26 cellular contexts compared by ENCODE assay signal in the genomic region with DNA sequence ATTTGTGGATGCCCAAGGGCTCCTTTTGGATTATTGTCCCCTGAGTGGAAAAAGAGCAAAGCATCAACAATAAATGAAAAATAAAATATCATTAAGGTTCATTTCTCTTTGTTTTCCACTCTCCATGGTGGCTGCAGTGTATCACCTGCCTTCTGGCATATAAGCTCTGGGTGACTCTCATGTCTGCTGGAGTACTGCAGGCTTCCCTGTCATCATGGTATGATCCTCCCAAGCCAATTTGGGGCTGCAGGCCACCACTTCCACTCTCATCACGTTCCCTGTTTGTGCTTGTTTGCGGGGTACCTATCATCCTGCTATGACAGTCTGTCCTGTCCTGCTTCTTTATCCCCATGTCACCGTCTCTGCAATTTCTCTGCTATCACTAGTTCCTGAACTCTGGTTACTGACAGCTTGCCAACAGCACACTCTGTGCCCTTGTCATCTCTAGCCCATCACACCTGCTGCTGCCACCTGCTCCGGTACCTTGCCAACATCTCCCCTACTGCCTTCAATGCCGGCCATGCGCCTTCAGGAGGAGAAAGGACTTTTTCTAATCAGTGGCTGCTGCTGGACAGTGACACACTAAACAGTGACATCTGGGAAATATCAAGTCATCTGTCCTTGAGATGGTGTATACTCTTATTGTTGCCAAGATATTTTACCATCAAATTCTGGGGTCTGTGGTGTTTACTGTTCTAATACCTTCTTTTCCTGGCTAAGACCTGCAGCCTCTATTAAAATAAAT. TPM values are rescaled to one million over a fixed set of nuclear protein-coding genes. Genes with fewer than 3 reads are reported as not detected.
A peak's percentile ranks its signal among the peaks of the same experiment; 100 is the strongest.
DNase-seq lines count a peak whose midpoint lies in the region; ATAC-seq and TF ChIP-seq lines count a peak whose summit lies in the region.
"Had no signal": no experiment of that assay in that cellular context is flagged by ENCODE, and none has a peak within 500 bp of the region (broad histone marks: within the 10 kb centered on the region; RNA-seq: fewer than 3 reads in every experiment).

No MANE protein-coding gene starts in this region.

- peaks cover 2% of the 10 kb centered on the region for H3K27me3 Mint-ChIP-seq in Caco-2 (ENCODE audit: insufficient read depth, unreplicated experiment)

- H3K9me3 ChIP-seq in Caco-2: no peaks in the 10 kb centered on the region
- H3K9me3 ChIP-seq: BE2C, neutrophil, sigmoid colon had no signal

- no peaks in the 10 kb centered on the region for H3K27me3 ChIP-seq in Caco-2 (replicated peaks; ENCODE audit: control insufficient read depth, insufficient read depth, low read length)
- H3K27me3 ChIP-seq: neutrophil, sigmoid colon had no signal

- CTCF ChIA-PET in Caco-2 (lab: Charles Lee): no interaction called here

- H3K27ac Mint-ChIP-seq in Caco-2 (ENCODE audit: unreplicated experiment): no peak overlapping the region
- H3K27ac Mint-ChIP-seq: activated CD4-positive, alpha-beta T cell treated with anti-CD3 and anti-CD28 coated beads, Interleukin-2, amount 10 ng/mL, durations not matched to agents 7 days and 5 days; activated T-cell treated with anti-CD3 and anti-CD28 coated beads, Interleukin-2, amount 50 U/mL, for 24 hours; HFFc6; progenitor cell of endocrine pancreas; stimulated activated memory B cell treated with anti-CD40 and anti-IgM and Interleukin-4, amounts not matched to agents 10 μg/mL and 1 μg/mL and 100 μg/mL, for 72 hours had no signal

- H3K4me1 ChIP-seq in Caco-2: no peaks in the 10 kb centered on the region
- H3K4me1 ChIP-seq: BE2C had no signal

- no peaks in the 10 kb centered on the region for H3K9me3 Mint-ChIP-seq in Caco-2 (ENCODE audit: unreplicated experiment)
- H3K9me3 Mint-ChIP-seq: activated CD4-positive, alpha-beta T cell treated with anti-CD3 and anti-CD28 coated beads, Interleukin-2, amount 10 ng/mL, durations not matched to agents 7 days and 5 days; activated T-cell treated with anti-CD3 and anti-CD28 coated beads, Interleukin-2, amount 50 U/mL, for 24 hours; HFFc6; stimulated activated memory B cell treated with anti-CD40 and anti-IgM and Interleukin-4, amounts not matched to agents 10 μg/mL and 1 μg/mL and 100 μg/mL, for 72 hours had no signal

- DNase-seq in Right ventricle myocardium inferior (ENCODE audit: missing footprints) (no peak), cardiac septum (ENCODE audit: low spot score) (no peak), NCI-H146 treated with DMSO at 0.1 percent for 48 hours (lab: John Stamatoyannopoulos, UW; ENCODE audit: unreplicated experiment) (peak; percentile 63), NCI-H345 (lab: John Stamatoyannopoulos, UW) (peak; percentile 46), cerebellum (ENCODE audit: low spot score) (peak; percentile 80), Caco-2 (no peak), LoVo (ENCODE audit: low spot score) (no peak)
- DNase-seq: ACHN; activated CD4-positive, alpha-beta T cell treated with anti-CD3 and anti-CD28 coated beads, Interleukin-2, amount 10 ng/mL, durations not matched to agents 7 days and 5 days; activated gamma-delta T cell treated with Interleukin-2 at 50 U/mL for 16 hours; activated T-cell treated with anti-CD3 and anti-CD28 coated beads, Interleukin-2, amount 50 U/mL, for 24 hours; BE2C; GM23248; HFFc6; KG1; MM.1S; NCI-H82; sigmoid colon; stimulated activated CD4-positive, alpha-beta T cell treated with anti-CD3 and anti-CD28 coated beads, Interleukin-4, amount 100 ng/mL, for 4 hours had no signal

- intact Hi-C loops in Right ventricle myocardium inferior (cut with DNase I) (no loop called here), cardiac septum (cut with DNase I) (no loop called here), Caco-2 (cut with micrococcal nuclease; ENCODE audit: unreplicated experiment) (no loop called here)

- H3K4me3 Mint-ChIP-seq in Caco-2 (ENCODE audit: unreplicated experiment): no peak overlapping the region
- H3K4me3 Mint-ChIP-seq: activated CD4-positive, alpha-beta T cell treated with anti-CD3 and anti-CD28 coated beads, Interleukin-2, amount 10 ng/mL, durations not matched to agents 7 days and 5 days; activated T-cell treated with anti-CD3 and anti-CD28 coated beads, Interleukin-2, amount 50 U/mL, for 24 hours; HFFc6; stimulated activated memory B cell treated with anti-CD40 and anti-IgM and Interleukin-4, amounts not matched to agents 10 μg/mL and 1 μg/mL and 100 μg/mL, for 72 hours had no signal

- ATAC-seq in Right ventricle myocardium inferior (peak; percentile 64), GM19463 (IDR thresholded peaks at IDR 0.05; ENCODE audit: unreplicated experiment) (no peak)
- ATAC-seq: GM12878; stimulated activated memory B cell treated with anti-CD40 and anti-IgM and Interleukin-4, amounts not matched to agents 10 μg/mL and 1 μg/mL and 100 μg/mL, for 72 hours had no signal

- H3K36me3 ChIP-seq in Caco-2 (ENCODE audit: control insufficient read depth, insufficient read depth, low read length): no peaks in the 10 kb centered on the region
- H3K36me3 ChIP-seq: BE2C, neutrophil, sigmoid colon had no signal

- no peak overlapping the region for H3K4me3 ChIP-seq in Caco-2 (ENCODE audit: low read depth, low read length)
- H3K4me3 ChIP-seq: GM12878, GM23248, sigmoid colon had no signal

- TF ChIP-seq CTCF in Caco-2 (IDR thresholded peaks at IDR 0.05; ENCODE audit: insufficient read depth in 1 of 2, low read depth in 1 of 2, low read length in 1 of 2, severe bottlenecking in 1 of 2, unreplicated experiment in 1 of 2): no peak

- POLR2A ChIA-PET in Caco-2 (lab: Charles Lee): no interaction called here

- no peaks in the 10 kb centered on the region for H3K36me3 Mint-ChIP-seq in Caco-2 (ENCODE audit: insufficient read depth, unreplicated experiment)
- H3K36me3 Mint-ChIP-seq: stimulated activated memory B cell treated with anti-CD40 and anti-IgM and Interleukin-4, amounts not matched to agents 10 μg/mL and 1 μg/mL and 100 μg/mL, for 72 hours had no signal

- no peaks in the 10 kb centered on the region for H3K4me1 Mint-ChIP-seq in Caco-2 (ENCODE audit: low read depth, unreplicated experiment)
- H3K4me1 Mint-ChIP-seq: activated CD4-positive, alpha-beta T cell treated with anti-CD3 and anti-CD28 coated beads, Interleukin-2, amount 10 ng/mL, durations not matched to agents 7 days and 5 days; stimulated activated memory B cell treated with anti-CD40 and anti-IgM and Interleukin-4, amounts not matched to agents 10 μg/mL and 1 μg/mL and 100 μg/mL, for 72 hours had no signal

- no TSS peak for BruUV-seq in Caco-2 (replicated peaks; lab: Mats Ljungman, UMichigan)

RNA-seq across cellular contexts. Expression of a gene that starts 23.0 kb away (rescaled TPM):
- total RNA-seq in Right ventricle myocardium inferior (1.6 TPM), cardiac septum (0.30 TPM), cerebellum (26.1 TPM), Caco-2 (2022) (not detected in 2 replicates)
- total RNA-seq: activated CD4-positive, alpha-beta T cell treated with anti-CD3 and anti-CD28 coated beads, Interleukin-2, amount 10 ng/mL, durations not matched to agents 7 days and 5 days; liver had no signal

RNA-seq across cellular contexts. Expression of a gene that starts 46.1 kb away (rescaled TPM):
- 1.2 TPM for total RNA-seq in Right ventricle myocardium inferior
- 1.6 TPM for total RNA-seq in cardiac septum
- 47.9 TPM for total RNA-seq in cerebellum
- not detected in 2 replicates for total RNA-seq in Caco-2 (2022)
- total RNA-seq: OCI-LY7 had no signal

Comparison
In these comparisons a context has a peak if more than half of its experiments do, and no peak if none do; other contexts are left out.
1. DNase-seq: peak in NCI-H146 treated with DMSO at 0.1 percent for 48 hours (single experiment), NCI-H345 (single experiment) and cerebellum (single experiment); none in Right ventricle myocardium inferior (single experiment), cardiac septum (single experiment), Caco-2 (0 of 2) and LoVo (single experiment).
2. RNA of a gene that starts 23.0 kb away (total RNA-seq): 26.1 TPM in cerebellum (single experiment); 1.6 TPM in Right ventricle myocardium inferior (single experiment), 0.30 TPM in cardiac septum (single experiment) and not detected in Caco-2; every median in the first group is over 10 times any median in the second.
3. RNA of a gene that starts 46.1 kb away (total RNA-seq): 47.9 TPM in cerebellum (single experiment); 1.6 TPM in cardiac septum (single experiment), 1.2 TPM in Right ventricle myocardium inferior (single experiment) and not detected in Caco-2; every median in the first group is over 10 times any median in the second.